In the genomic region with DNA sequence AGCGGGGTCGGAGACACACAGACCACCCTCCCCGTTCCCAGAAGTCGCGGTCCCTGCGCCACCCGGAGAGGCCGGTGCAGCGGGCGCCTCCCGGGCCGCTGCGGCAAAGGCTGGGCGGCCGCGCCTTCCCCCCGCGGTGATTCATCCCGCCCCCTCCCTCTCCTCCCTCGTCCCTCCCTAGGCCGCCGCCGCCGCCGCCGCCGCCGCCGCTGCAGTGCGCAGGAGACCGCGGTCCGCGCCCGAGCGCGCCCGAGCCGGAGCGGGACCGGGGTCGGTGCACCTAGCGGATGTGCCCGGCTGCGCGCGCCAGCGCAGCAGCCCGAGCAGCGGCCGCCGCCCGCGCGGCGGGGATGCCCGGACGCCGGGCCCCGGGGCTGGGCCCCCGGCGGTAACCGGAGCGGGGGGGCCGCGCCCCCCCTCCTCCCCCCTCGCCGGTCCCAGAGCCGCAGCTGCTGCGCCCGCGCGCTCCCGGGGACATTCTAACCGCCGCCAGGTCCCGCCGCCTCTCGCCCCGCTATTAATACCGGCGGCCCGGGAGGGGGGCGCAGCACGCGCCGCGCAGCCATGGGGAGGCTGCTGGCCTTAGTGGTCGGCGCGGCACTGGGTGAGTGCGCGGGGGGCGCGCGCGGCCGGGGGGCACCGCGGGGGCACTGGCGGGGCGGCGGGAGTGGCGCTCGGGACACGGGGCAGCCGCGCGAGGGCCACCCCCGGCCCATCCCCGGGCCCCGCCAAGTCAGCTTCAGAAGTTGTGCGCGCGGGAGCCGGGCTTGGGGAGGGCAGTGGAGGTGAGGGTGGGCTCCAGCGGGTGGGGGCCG, we compare ENCODE assay signal across 8 cellular contexts. TPM values are rescaled to one million over a fixed set of nuclear protein-coding genes. Genes with fewer than 3 reads are reported as not detected.
A peak's percentile ranks its signal among the peaks of the same experiment; 100 is the strongest.
DNase-seq lines count a peak whose midpoint lies in the region; ATAC-seq and TF ChIP-seq lines count a peak whose summit lies in the region.

TSS of gene SCN1B (plus strand) at position 214 of the 815 bp plus-strand sequence. CDS start at position 565, 351 bp downstream.

- no peak within 1 kb of the TSS for H3K27ac ChIP-seq in endodermal cell (ENCODE audit: low read depth, low read length)

- H3K9ac ChIP-seq in endodermal cell (ENCODE audit: extremely low read depth, low read length, poor library complexity, severe bottlenecking): no peak within 1 kb of the TSS

- DNase-seq in ELR (ENCODE audit: low read depth): peak; percentile 80
- peak; percentile 6 for DNase-seq in NCI-H146 treated with DMSO at 0.1 percent for 48 hours (lab: John Stamatoyannopoulos, UW; ENCODE audit: unreplicated experiment)
- peak; percentile 55 for DNase-seq in activated CD8-positive, alpha-beta memory T cell treated with anti-CD3 and anti-CD28 coated beads, Interleukin-2, amount 10 ng/mL, durations not matched to agents 7 days and 5 days
- peak; percentile 88 for DNase-seq in endodermal cell
- peak; percentile 31 for DNase-seq in midbrain (lab: John Stamatoyannopoulos, UW)
- peak; percentile 64 to 68 for DNase-seq in stimulated activated CD8-positive, alpha-beta memory T cell treated with anti-CD3 and anti-CD28 coated beads, Interleukin-2, amount 100 ng/mL, for 48 hours (ENCODE audit: low read depth in 2 of 2)
- no peak for DNase-seq in NCI-H1694 treated with DMSO at 0.1 percent for 48 hours (lab: John Stamatoyannopoulos, UW)

- peak; percentile 70 for ATAC-seq in activated CD8-positive, alpha-beta memory T cell treated with anti-CD3 and anti-CD28 coated beads, Interleukin-2, amount 10 ng/mL, durations not matched to agents 7 days and 5 days
- no peak for ATAC-seq in GM19397 (IDR thresholded peaks at IDR 0.05; ENCODE audit: unreplicated experiment)

- H3K27me3 ChIP-seq in endodermal cell (ENCODE audit: control insufficient read depth, insufficient read depth, low read length, poor library complexity, severe bottlenecking): peaks cover 38% of the 10 kb centered on the region

- peak within 1 kb of the TSS; percentile 74 for H3K4me3 ChIP-seq in endodermal cell (ENCODE audit: low read length)

- no peak within 1 kb of the TSS for H3K27ac Mint-ChIP-seq in activated CD8-positive, alpha-beta memory T cell treated with anti-CD3 and anti-CD28 coated beads, Interleukin-2, amount 10 ng/mL, durations not matched to agents 7 days and 5 days
- no peak within 1 kb of the TSS for H3K27ac Mint-ChIP-seq in endodermal cell

- TF ChIP-seq CTCF in endodermal cell (conservative IDR thresholded peaks at IDR 0.05): no peak

- WGBS in endodermal cell (ENCODE audit: insufficient coverage in 1 of 2, insufficient read length in 1 of 2), 2 experiments: 0% methylated on average over 22 to 116 of the region's 118 CpGs

- peaks cover 14% of the 10 kb centered on the region for H3K36me3 Mint-ChIP-seq in activated CD8-positive, alpha-beta memory T cell treated with anti-CD3 and anti-CD28 coated beads, Interleukin-2, amount 10 ng/mL, durations not matched to agents 7 days and 5 days
- H3K36me3 Mint-ChIP-seq in endodermal cell (ENCODE audit: low read depth): peaks cover 26% of the 10 kb centered on the region

- peaks cover 25% of the 10 kb centered on the region for H3K27me3 Mint-ChIP-seq in activated CD8-positive, alpha-beta memory T cell treated with anti-CD3 and anti-CD28 coated beads, Interleukin-2, amount 10 ng/mL, durations not matched to agents 7 days and 5 days
- peaks cover 34% of the 10 kb centered on the region for H3K27me3 Mint-ChIP-seq in endodermal cell (ENCODE audit: insufficient read depth)

- peaks cover 5% of the 10 kb centered on the region for H3K4me1 Mint-ChIP-seq in activated CD8-positive, alpha-beta memory T cell treated with anti-CD3 and anti-CD28 coated beads, Interleukin-2, amount 10 ng/mL, durations not matched to agents 7 days and 5 days
- H3K4me1 Mint-ChIP-seq in endodermal cell: peaks cover 6% of the 10 kb centered on the region

- H3K4me1 ChIP-seq in endodermal cell (ENCODE audit: control insufficient read depth, insufficient read depth, low read length): no peaks in the 10 kb centered on the region

- H3K36me3 ChIP-seq in endodermal cell (ENCODE audit: control insufficient read depth, insufficient read depth, low read length): peaks cover 27% of the 10 kb centered on the region

- no peaks in the 10 kb centered on the region for H3K9me3 Mint-ChIP-seq in activated CD8-positive, alpha-beta memory T cell treated with anti-CD3 and anti-CD28 coated beads, Interleukin-2, amount 10 ng/mL, durations not matched to agents 7 days and 5 days (ENCODE audit: low read depth)
- H3K9me3 Mint-ChIP-seq in endodermal cell: no peaks in the 10 kb centered on the region

- H3K4me3 Mint-ChIP-seq in activated CD8-positive, alpha-beta memory T cell treated with anti-CD3 and anti-CD28 coated beads, Interleukin-2, amount 10 ng/mL, durations not matched to agents 7 days and 5 days: peak within 1 kb of the TSS; percentile 24
- H3K4me3 Mint-ChIP-seq in endodermal cell: peak within 1 kb of the TSS; percentile 59

- CTCF ChIA-PET in activated CD8-positive, alpha-beta memory T cell treated with anti-CD3 and anti-CD28 coated beads, Interleukin-2, amount 10 ng/mL, durations not matched to agents 7 days and 5 days (lab: Charles Lee): no interaction called here

- H3K9me3 ChIP-seq in endodermal cell (ENCODE audit: control insufficient read depth, low read length): no peaks in the 10 kb centered on the region

RNA-seq across cellular contexts. Expression of gene SCN1B, which starts in this region (rescaled TPM):
- under 1 TPM; 0.26 to 0.37 TPM for total RNA-seq in activated CD8-positive, alpha-beta memory T cell treated with anti-CD3 and anti-CD28 coated beads, Interleukin-2, amount 10 ng/mL, durations not matched to agents 7 days and 5 days
- total RNA-seq in endodermal cell: 1 to 10 TPM; 1.4 to 1.5 TPM
- 1.7 TPM for polyA plus RNA-seq in endodermal cell (2013, experiment 1 of 2)
- 2.5 TPM for polyA plus RNA-seq in endodermal cell (2013, experiment 2 of 2)

Comparison
In these comparisons a context has a peak if more than half of its experiments do, and no peak if none do; other contexts are left out.
1. Peak in DNase-seq and ATAC-seq in activated CD8-positive, alpha-beta memory T cell treated with anti-CD3 and anti-CD28 coated beads, Interleukin-2, amount 10 ng/mL, durations not matched to agents 7 days and 5 days; RNA of the gene not detected or under 1 TPM.